ENCODE assay signal across 1 cellular context in the genomic region with DNA sequence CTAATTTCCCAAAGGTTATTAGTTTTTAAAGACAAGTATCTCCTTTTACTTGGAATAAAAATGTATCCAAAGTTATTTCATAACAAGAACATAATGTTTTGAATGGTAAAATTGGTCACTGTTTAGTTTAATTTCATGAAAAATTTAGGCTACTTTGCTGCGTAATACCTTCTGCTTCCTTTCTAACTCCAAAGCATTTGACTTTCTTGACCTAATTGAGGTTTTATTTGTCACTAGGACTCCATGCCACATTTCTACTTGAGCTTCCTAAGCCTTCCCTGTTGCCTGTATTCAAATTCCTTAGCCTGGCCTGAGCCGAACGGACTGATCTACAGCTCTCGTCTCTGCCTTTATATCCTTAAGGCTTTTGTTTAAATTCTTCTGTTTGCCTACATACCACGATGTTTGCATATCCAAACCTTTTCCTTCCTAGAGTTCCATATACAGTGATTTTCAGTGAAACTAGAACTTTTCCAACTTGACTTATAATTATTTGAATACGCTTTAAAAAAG.
TF ChIP-seq lines count a peak whose summit lies in the region.

No MANE protein-coding gene starts in this region.

TF ChIP-seq in WTC11, 78 proteins besides CTCF, POLR2A, EP300 and RAD21 (continued from another document):
- TF ChIP-seq, protein P1, sequence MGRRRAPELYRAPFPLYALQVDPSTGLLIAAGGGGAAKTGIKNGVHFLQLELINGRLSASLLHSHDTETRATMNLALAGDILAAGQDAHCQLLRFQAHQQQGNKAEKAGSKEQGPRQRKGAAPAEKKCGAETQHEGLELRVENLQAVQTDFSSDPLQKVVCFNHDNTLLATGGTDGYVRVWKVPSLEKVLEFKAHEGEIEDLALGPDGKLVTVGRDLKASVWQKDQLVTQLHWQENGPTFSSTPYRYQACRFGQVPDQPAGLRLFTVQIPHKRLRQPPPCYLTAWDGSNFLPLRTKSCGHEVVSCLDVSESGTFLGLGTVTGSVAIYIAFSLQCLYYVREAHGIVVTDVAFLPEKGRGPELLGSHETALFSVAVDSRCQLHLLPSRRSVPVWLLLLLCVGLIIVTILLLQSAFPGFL (CRISPR knock-in tag; IDR thresholded peaks at IDR 0.05; ENCODE audit: borderline replicate concordance), result no peak
- TF ChIP-seq ZNF416 (CRISPR knock-in tag; IDR thresholded peaks at IDR 0.05) (no peak), SMAD4 (CRISPR knock-in tag; IDR thresholded peaks at IDR 0.05) (no peak), FOXJ3 (CRISPR knock-in tag; IDR thresholded peaks at IDR 0.05; ENCODE audit: borderline replicate concordance) (no peak)
- TF ChIP-seq, protein P2, sequence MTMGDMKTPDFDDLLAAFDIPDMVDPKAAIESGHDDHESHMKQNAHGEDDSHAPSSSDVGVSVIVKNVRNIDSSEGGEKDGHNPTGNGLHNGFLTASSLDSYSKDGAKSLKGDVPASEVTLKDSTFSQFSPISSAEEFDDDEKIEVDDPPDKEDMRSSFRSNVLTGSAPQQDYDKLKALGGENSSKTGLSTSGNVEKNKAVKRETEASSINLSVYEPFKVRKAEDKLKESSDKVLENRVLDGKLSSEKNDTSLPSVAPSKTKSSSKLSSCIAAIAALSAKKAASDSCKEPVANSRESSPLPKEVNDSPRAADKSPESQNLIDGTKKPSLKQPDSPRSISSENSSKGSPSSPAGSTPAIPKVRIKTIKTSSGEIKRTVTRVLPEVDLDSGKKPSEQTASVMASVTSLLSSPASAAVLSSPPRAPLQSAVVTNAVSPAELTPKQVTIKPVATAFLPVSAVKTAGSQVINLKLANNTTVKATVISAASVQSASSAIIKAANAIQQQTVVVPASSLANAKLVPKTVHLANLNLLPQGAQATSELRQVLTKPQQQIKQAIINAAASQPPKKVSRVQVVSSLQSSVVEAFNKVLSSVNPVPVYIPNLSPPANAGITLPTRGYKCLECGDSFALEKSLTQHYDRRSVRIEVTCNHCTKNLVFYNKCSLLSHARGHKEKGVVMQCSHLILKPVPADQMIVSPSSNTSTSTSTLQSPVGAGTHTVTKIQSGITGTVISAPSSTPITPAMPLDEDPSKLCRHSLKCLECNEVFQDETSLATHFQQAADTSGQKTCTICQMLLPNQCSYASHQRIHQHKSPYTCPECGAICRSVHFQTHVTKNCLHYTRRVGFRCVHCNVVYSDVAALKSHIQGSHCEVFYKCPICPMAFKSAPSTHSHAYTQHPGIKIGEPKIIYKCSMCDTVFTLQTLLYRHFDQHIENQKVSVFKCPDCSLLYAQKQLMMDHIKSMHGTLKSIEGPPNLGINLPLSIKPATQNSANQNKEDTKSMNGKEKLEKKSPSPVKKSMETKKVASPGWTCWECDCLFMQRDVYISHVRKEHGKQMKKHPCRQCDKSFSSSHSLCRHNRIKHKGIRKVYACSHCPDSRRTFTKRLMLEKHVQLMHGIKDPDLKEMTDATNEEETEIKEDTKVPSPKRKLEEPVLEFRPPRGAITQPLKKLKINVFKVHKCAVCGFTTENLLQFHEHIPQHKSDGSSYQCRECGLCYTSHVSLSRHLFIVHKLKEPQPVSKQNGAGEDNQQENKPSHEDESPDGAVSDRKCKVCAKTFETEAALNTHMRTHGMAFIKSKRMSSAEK (CRISPR knock-in tag; IDR thresholded peaks at IDR 0.05; ENCODE audit: borderline replicate concordance), result no peak
